In the genomic region with DNA sequence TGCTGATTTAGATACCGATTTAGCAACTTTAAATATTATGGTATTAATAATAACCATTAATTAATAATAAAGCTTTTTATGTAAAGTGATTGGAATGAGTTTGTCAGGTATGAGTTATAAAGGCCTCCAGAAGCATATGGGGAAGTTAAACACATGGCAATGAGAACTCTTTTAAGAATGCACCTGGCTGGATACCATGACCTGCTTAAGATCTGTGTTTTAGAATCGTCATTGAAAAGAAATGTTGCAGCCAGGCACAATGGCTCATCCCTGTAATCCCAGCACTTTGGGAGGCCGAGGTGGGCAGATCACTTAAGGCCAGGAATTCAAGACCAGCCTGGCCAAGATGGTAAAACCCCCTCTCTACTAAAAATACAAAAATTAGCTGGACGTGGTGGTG, we compare ENCODE assay signal across 23 cellular contexts.
"Had no signal": no experiment of that assay in that cellular context is flagged by ENCODE, and none has a peak within 500 bp of the region (broad histone marks: within the 10 kb centered on the region; RNA-seq: fewer than 3 reads in every experiment).

No MANE protein-coding gene starts in this region.

- ATAC-seq: HepG2, Panc1, PC-3 had no signal

- H3K4me3 ChIP-seq: MG63 had no signal

- DNase-seq: Karpas-422, KG1, MG63, NCI-H1092, NCI-H1105 treated with DMSO at 0.1 percent for 48 hours, NCI-H1417 treated with DMSO at 0.1 percent for 48 hours, NCI-H146, NCI-H1694 treated with DMSO at 0.1 percent for 48 hours, NCI-H1930, NCI-H2081, NCI-H2107, NCI-H2227 treated with DMSO at 0.1 percent for 48 hours, NCI-H446, NCI-H510A, NCI-H524 treated with DMSO at 0.1 percent for 48 hours, NCI-H69, NCI-H774, PC-3, SHP77, SK-N-SH, SW 1271 had no signal
